10 cellular contexts compared by ENCODE assay signal in the genomic region with DNA sequence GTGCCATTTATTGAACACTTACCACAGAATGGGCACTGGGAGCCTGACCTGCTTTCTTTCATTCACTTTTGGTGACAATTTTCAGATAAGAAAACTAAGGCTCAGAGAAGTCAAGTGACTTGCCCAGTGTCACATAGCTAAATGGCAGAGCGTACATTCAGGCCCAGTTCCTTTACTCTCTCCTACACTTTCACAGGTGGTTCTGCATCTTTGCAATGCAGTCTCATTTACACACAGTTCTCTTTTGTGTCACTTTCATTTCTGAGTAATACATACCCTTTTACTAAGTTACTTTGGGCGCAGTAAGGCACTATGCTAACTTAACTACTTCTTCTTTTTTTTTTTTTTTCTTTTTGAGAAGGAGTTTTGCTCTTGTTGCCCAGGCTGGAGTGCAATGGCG. TPM values are rescaled to one million over a fixed set of nuclear protein-coding genes. Genes with fewer than 3 reads are reported as not detected.
DNase-seq lines count a peak whose midpoint lies in the region; ATAC-seq and TF ChIP-seq lines count a peak whose summit lies in the region.
"Had no signal": no experiment of that assay in that cellular context is flagged by ENCODE, and none has a peak within 500 bp of the region (broad histone marks: within the 10 kb centered on the region; RNA-seq: fewer than 3 reads in every experiment).

No MANE protein-coding gene starts in this region.

- POLR2A ChIA-PET in SK-N-SH (lab: Yijun Ruan, JAX) = no interaction called here

- no peak for TF ChIP-seq CTCF in SK-N-SH (IDR thresholded peaks at IDR 0.05)

- H3K79me2 ChIP-seq in SK-N-SH (ENCODE audit: insufficient read depth) = peaks cover 88% of the 10 kb centered on the region

- CTCF ChIA-PET in SK-N-SH (lab: Yijun Ruan, JAX) = no interaction called here

- 95% methylated on average over 3 of the region's 3 CpGs for WGBS in SK-N-SH (ENCODE audit: low lambda C conversion rate)

- no peaks in the 10 kb centered on the region for H3K9me3 Mint-ChIP-seq in activated T-helper 2 cell treated with anti-CD3 and anti-CD28 coated beads, Interferon-gamma antibody, Interleukin-2, Interleukin-4, amounts not matched to agents 10 μg/mL and 5 μg/mL and 100 μg/mL, durations not matched to agents 14 hours and 24 hours and 36 hours

- H3K9ac ChIP-seq in SK-N-SH = no peak overlapping the region
- H3K9ac ChIP-seq: KMS-11 had no signal

- peaks cover 80% of the 10 kb centered on the region for H3K4me1 Mint-ChIP-seq in activated T-helper 2 cell treated with anti-CD3 and anti-CD28 coated beads, Interferon-gamma antibody, Interleukin-2, Interleukin-4, amounts not matched to agents 10 μg/mL and 5 μg/mL and 100 μg/mL, durations not matched to agents 14 hours and 24 hours and 36 hours (ENCODE audit: low read depth)

- peak overlapping the region; percentile 47 for H3K4me3 Mint-ChIP-seq in activated T-helper 2 cell treated with anti-CD3 and anti-CD28 coated beads, Interferon-gamma antibody, Interleukin-2, Interleukin-4, amounts not matched to agents 10 μg/mL and 5 μg/mL and 100 μg/mL, durations not matched to agents 14 hours and 24 hours and 36 hours (ENCODE audit: low read depth)

- peak overlapping the region; percentile 98 for H3K27ac Mint-ChIP-seq in activated T-helper 2 cell treated with anti-CD3 and anti-CD28 coated beads, Interferon-gamma antibody, Interleukin-2, Interleukin-4, amounts not matched to agents 10 μg/mL and 5 μg/mL and 100 μg/mL, durations not matched to agents 14 hours and 24 hours and 36 hours

- no peak overlapping the region for H3K27ac ChIP-seq in SK-N-SH (ENCODE audit: low read depth in 2 of 2, low read length in 1 of 2)
- H3K27ac ChIP-seq in effector memory CD4-positive, alpha-beta T cell (ENCODE audit: insufficient read depth, low read length, poor library complexity, severe bottlenecking) = no peak overlapping the region
- H3K27ac ChIP-seq: KMS-11, SJSA1 had no signal

- H3K27me3 ChIP-seq in SK-N-SH (ENCODE audit: insufficient read depth) = no peaks in the 10 kb centered on the region
- H3K27me3 ChIP-seq in effector memory CD4-positive, alpha-beta T cell (replicated peaks; ENCODE audit: control insufficient read depth, insufficient read depth, low read length, poor library complexity, severe bottlenecking) = peaks cover 7% of the 10 kb centered on the region
- H3K27me3 ChIP-seq: SJSA1 had no signal

- no peak overlapping the region for H3K4me2 ChIP-seq in SK-N-SH
- H3K4me2 ChIP-seq: KMS-11 had no signal

- no peak overlapping the region for H3K4me3 ChIP-seq in SK-N-SH (ENCODE audit: low read depth in 2 of 2, low read length in 1 of 2)
- H3K4me3 ChIP-seq in effector memory CD4-positive, alpha-beta T cell (ENCODE audit: insufficient read depth, low read depth, low read length, poor library complexity, severe bottlenecking) = no peak overlapping the region
- H3K4me3 ChIP-seq: SJSA1 had no signal

- TF ChIP-seq RAD21 in SK-N-SH (IDR thresholded peaks at IDR 0.05; ENCODE audit: low read length) = no peak

- H3K36me3 Mint-ChIP-seq in activated T-helper 2 cell treated with anti-CD3 and anti-CD28 coated beads, Interferon-gamma antibody, Interleukin-2, Interleukin-4, amounts not matched to agents 10 μg/mL and 5 μg/mL and 100 μg/mL, durations not matched to agents 14 hours and 24 hours and 36 hours (ENCODE audit: low read depth) = peaks cover 89% of the 10 kb centered on the region

- H3K36me3 ChIP-seq in SK-N-SH (replicated peaks in 1 of 2; ENCODE audit: control insufficient read depth in 1 of 2, insufficient read depth in 2 of 2, low read length in 1 of 2) = peaks cover 3 to 5% of the 10 kb centered on the region in 2 experiments
- H3K36me3 ChIP-seq in effector memory CD4-positive, alpha-beta T cell (ENCODE audit: control insufficient read depth, insufficient read depth, low read length) = no peaks in the 10 kb centered on the region

- no peak for DNase-seq in activated T-helper 2 cell treated with anti-CD3 and anti-CD28 coated beads, Interferon-gamma antibody, Interleukin-2, Interleukin-4, amounts not matched to agents 10 μg/mL and 5 μg/mL and 100 μg/mL, durations not matched to agents 14 hours and 24 hours and 36 hours (ENCODE audit: low spot score)
- DNase-seq in DMS53 (lab: John Stamatoyannopoulos, UW) (no peak), SK-N-SH (no peak), GOT3 (lab: John Stamatoyannopoulos, UW) (no peak)
- no peak for DNase-seq in effector memory CD4-positive, alpha-beta T cell

- no peak for TF ChIP-seq EP300 in SK-N-SH (IDR thresholded peaks at IDR 0.05; ENCODE audit: borderline replicate concordance in 1 of 2, low read depth in 1 of 2, low read length in 1 of 2)

- no peak overlapping the region for H2AFZ ChIP-seq in SK-N-SH (ENCODE audit: low read depth)

- no peaks in the 10 kb centered on the region for H3K9me2 ChIP-seq in SK-N-SH

- peaks cover 4 to 6% of the 10 kb centered on the region in 2 experiments for H3K4me1 ChIP-seq in SK-N-SH (ENCODE audit: control insufficient read depth in 1 of 2, insufficient read depth in 2 of 2, low read depth in 1 of 2, low read length in 1 of 2)
- H3K4me1 ChIP-seq in effector memory CD4-positive, alpha-beta T cell (ENCODE audit: control insufficient read depth, insufficient read depth, low read length, poor library complexity, severe bottlenecking) = no peaks in the 10 kb centered on the region

- H3K27me3 Mint-ChIP-seq in activated T-helper 2 cell treated with anti-CD3 and anti-CD28 coated beads, Interferon-gamma antibody, Interleukin-2, Interleukin-4, amounts not matched to agents 10 μg/mL and 5 μg/mL and 100 μg/mL, durations not matched to agents 14 hours and 24 hours and 36 hours (ENCODE audit: low read depth) = no peaks in the 10 kb centered on the region

- H4K20me1 ChIP-seq in SK-N-SH (ENCODE audit: insufficient read depth) = no peaks in the 10 kb centered on the region; the same call in 1 of the 2 replicates

- peaks cover 12% of the 10 kb centered on the region for H3F3A ChIP-seq in SK-N-SH (replicated peaks; ENCODE audit: insufficient read depth)

- no peaks in the 10 kb centered on the region for H3K9me3 ChIP-seq in SK-N-SH
- H3K9me3 ChIP-seq in effector memory CD4-positive, alpha-beta T cell (ENCODE audit: control insufficient read depth, low read length) = no peaks in the 10 kb centered on the region
- H3K9me3 ChIP-seq: SJSA1 had no signal

- intact Hi-C loops in activated T-helper 2 cell treated with anti-CD3 and anti-CD28 coated beads, Interferon-gamma antibody, Interleukin-2, Interleukin-4, amounts not matched to agents 10 μg/mL and 5 μg/mL and 100 μg/mL, durations not matched to agents 14 hours and 24 hours and 36 hours (cut with micrococcal nuclease) = loop anchor here (5.0 kb wide), 2 partner anchors 208 to 448 kb away; no protein-coding TSS in a partner anchor

- ATAC-seq in GM18499 (IDR thresholded peaks at IDR 0.05; ENCODE audit: insufficient read depth, unreplicated experiment) (peak; percentile 92), GM21381 (IDR thresholded peaks at IDR 0.05; ENCODE audit: unreplicated experiment) (peak; percentile 94), HG03342 (IDR thresholded peaks at IDR 0.05; ENCODE audit: unreplicated experiment) (peak; percentile 97)

TF ChIP-seq in SK-N-SH, 30 proteins besides CTCF, POLR2A, EP300 and RAD21:
- TF ChIP-seq NFIC (IDR thresholded peaks at IDR 0.05; ENCODE audit: borderline replicate concordance) (no peak), YY1 (IDR thresholded peaks at IDR 0.05; ENCODE audit: low read depth) (no peak), MEF2A (IDR thresholded peaks at IDR 0.05; ENCODE audit: borderline replicate concordance, low read depth) (no peak), RXRA (IDR thresholded peaks at IDR 0.05; ENCODE audit: borderline replicate concordance, low read depth) (no peak), SMC3 (IDR thresholded peaks at IDR 0.05; ENCODE audit: low read depth, low read length) (no peak), TEAD4 (IDR thresholded peaks at IDR 0.05; ENCODE audit: borderline replicate concordance, insufficient read depth) (no peak), RCOR1 (IDR thresholded peaks at IDR 0.05; ENCODE audit: low read length) (no peak), NRF1 (IDR thresholded peaks at IDR 0.05; ENCODE audit: low read depth, low read length) (no peak), SIN3A (IDR thresholded peaks at IDR 0.05; ENCODE audit: borderline replicate concordance, low read depth, low read length) (no peak), GABPA (IDR thresholded peaks at IDR 0.05; ENCODE audit: low read depth) (no peak), FOXM1 (IDR thresholded peaks at IDR 0.05; ENCODE audit: low read depth) (no peak), EZH2phosphoT487 (IDR thresholded peaks at IDR 0.05; ENCODE audit: borderline replicate concordance, low read depth) (no peak)
- TF ChIP-seq, protein P1, sequence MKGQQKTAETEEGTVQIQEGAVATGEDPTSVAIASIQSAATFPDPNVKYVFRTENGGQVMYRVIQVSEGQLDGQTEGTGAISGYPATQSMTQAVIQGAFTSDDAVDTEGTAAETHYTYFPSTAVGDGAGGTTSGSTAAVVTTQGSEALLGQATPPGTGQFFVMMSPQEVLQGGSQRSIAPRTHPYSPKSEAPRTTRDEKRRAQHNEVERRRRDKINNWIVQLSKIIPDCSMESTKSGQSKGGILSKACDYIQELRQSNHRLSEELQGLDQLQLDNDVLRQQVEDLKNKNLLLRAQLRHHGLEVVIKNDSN (IDR thresholded peaks at IDR 0.05; ENCODE audit: borderline replicate concordance, low read depth) = no peak
- TF ChIP-seq, protein P2, sequence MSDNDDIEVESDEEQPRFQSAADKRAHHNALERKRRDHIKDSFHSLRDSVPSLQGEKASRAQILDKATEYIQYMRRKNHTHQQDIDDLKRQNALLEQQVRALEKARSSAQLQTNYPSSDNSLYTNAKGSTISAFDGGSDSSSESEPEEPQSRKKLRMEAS (IDR thresholded peaks at IDR 0.05; ENCODE audit: low read depth) = no peak

RNA-seq across cellular contexts. Expression of a gene that starts 8.3 kb away (rescaled TPM):
- 191 and 192 TPM in 2 replicates for total RNA-seq in activated T-helper 2 cell treated with anti-CD3 and anti-CD28 coated beads, Interferon-gamma antibody, Interleukin-2, Interleukin-4, amounts not matched to agents 10 μg/mL and 5 μg/mL and 100 μg/mL, durations not matched to agents 14 hours and 24 hours and 36 hours
- 6.8 and 9.3 TPM in 2 replicates for polyA plus RNA-seq in SK-N-SH (2012; rRNA removed)
- 10.7 and 15.8 TPM in 2 replicates for polyA plus RNA-seq in SK-N-SH (2012; cell fraction: cytosol; rRNA removed)
- 6.0 and 15.3 TPM in 2 replicates for polyA plus RNA-seq in SK-N-SH (2012; cell fraction: nucleus; rRNA removed)

RNA-seq across cellular contexts. Expression of a gene that starts 53.6 kb away (rescaled TPM):
- total RNA-seq in activated T-helper 2 cell treated with anti-CD3 and anti-CD28 coated beads, Interferon-gamma antibody, Interleukin-2, Interleukin-4, amounts not matched to agents 10 μg/mL and 5 μg/mL and 100 μg/mL, durations not matched to agents 14 hours and 24 hours and 36 hours = 58.2 and 62.6 TPM in 2 replicates
- polyA plus RNA-seq in SK-N-SH (2012; rRNA removed) = 6.2 and 7.6 TPM in 2 replicates
- 8.5 and 9.8 TPM in 2 replicates for polyA plus RNA-seq in SK-N-SH (2012; cell fraction: cytosol; rRNA removed)
- 7.7 and 11.0 TPM in 2 replicates for polyA plus RNA-seq in SK-N-SH (2012; cell fraction: nucleus; rRNA removed)
